13 cellular contexts compared by ENCODE assay signal in the genomic region with DNA sequence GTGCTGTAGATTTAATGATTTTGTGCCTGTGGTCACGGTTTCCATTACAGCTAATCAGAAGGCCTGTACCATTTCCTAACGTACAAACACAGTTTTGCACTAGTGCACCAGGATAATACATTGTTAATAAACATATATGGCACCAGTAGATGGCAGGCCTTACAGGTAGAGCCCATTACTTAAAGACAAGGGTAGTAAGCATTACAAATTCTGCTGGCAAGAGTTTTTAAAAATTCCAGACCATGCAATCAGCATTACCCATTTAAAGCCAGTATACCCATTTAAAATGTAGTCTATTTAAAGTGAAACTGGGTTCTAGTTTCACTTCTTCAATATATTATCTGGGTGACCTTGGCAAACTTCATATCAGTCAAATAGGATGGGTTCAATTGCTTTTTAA.
A peak's percentile ranks its signal among the peaks of the same experiment; 100 is the strongest.
DNase-seq lines count a peak whose midpoint lies in the region; ATAC-seq and TF ChIP-seq lines count a peak whose summit lies in the region.
"Had no signal": no experiment of that assay in that cellular context is flagged by ENCODE, and none has a peak within 500 bp of the region (broad histone marks: within the 10 kb centered on the region; RNA-seq: fewer than 3 reads in every experiment).

No MANE protein-coding gene starts in this region.

- DNase-seq in NCI-H146 (lab: John Stamatoyannopoulos, UW), result peak; percentile 43
- no peak for DNase-seq in ascending aorta (ENCODE audit: low spot score in 2 of 2)
- no peak for DNase-seq in stimulated activated CD4-positive, alpha-beta T cell treated with anti-CD3 and anti-CD28 coated beads, Interleukin-4, amount 100 ng/mL, for 4 hours
- DNase-seq in stimulated activated CD4-positive, alpha-beta T cell treated with anti-CD3 and anti-CD28 coated beads, Interleukin-15, amount 100 ng/mL, for 24 hours, result no peak
- no peak for DNase-seq in HFFc6
- DNase-seq: activated CD4-positive, alpha-beta T cell treated with anti-CD3 and anti-CD28 coated beads for 48 hours; activated naive CD8-positive, alpha-beta T cell treated with anti-CD3 and anti-CD28 coated beads, Interleukin-2, amount 10 ng/mL, durations not matched to agents 7 days and 5 days; NCI-H1930; stimulated activated naive CD4-positive, alpha-beta T cell treated with Interleukin-2 at 50 U/mL for 16 hours had no signal

- TF ChIP-seq CTCF in GM12875 (IDR thresholded peaks at IDR 0.05; ENCODE audit: borderline replicate concordance, insufficient read depth, low read depth, low read length) (0 out of 2 replicates have a peak, but pooled peaks have one; percentile 4), ascending aorta (IDR thresholded peaks at IDR 0.05) (no peak), HFFc6 (IDR thresholded peaks at IDR 0.05) (no peak)

- no peaks in the 10 kb centered on the region for H3K4me1 ChIP-seq in ascending aorta

- no peaks in the 10 kb centered on the region for H3K4me1 Mint-ChIP-seq in HFFc6 (ENCODE audit: low read depth)
- H3K4me1 Mint-ChIP-seq: activated naive CD8-positive, alpha-beta T cell treated with anti-CD3 and anti-CD28 coated beads, Interleukin-2, amount 10 ng/mL, durations not matched to agents 7 days and 5 days had no signal

- no peaks in the 10 kb centered on the region for H3K27me3 ChIP-seq in ascending aorta

- H3K9me3 Mint-ChIP-seq in HFFc6, result no peaks in the 10 kb centered on the region; the same call in 1 of the 2 replicates
- H3K9me3 Mint-ChIP-seq: activated naive CD8-positive, alpha-beta T cell treated with anti-CD3 and anti-CD28 coated beads, Interleukin-2, amount 10 ng/mL, durations not matched to agents 7 days and 5 days had no signal

- H3K36me3 ChIP-seq in ascending aorta, result no peaks in the 10 kb centered on the region

- no peak overlapping the region for H3K4me3 Mint-ChIP-seq in HFFc6
- H3K4me3 Mint-ChIP-seq: activated naive CD8-positive, alpha-beta T cell treated with anti-CD3 and anti-CD28 coated beads, Interleukin-2, amount 10 ng/mL, durations not matched to agents 7 days and 5 days had no signal

- no peak overlapping the region for H3K27ac ChIP-seq in ascending aorta

- no peak overlapping the region for H3K4me3 ChIP-seq in GM12875 (ENCODE audit: low read depth, low read length)
- no peak overlapping the region for H3K4me3 ChIP-seq in ascending aorta
- H3K4me3 ChIP-seq: smooth muscle cell had no signal

- intact Hi-C loops in ascending aorta (cut with DNase I), result no loop called here

- no peaks in the 10 kb centered on the region for H3K36me3 Mint-ChIP-seq in HFFc6 (ENCODE audit: low read depth)
- H3K36me3 Mint-ChIP-seq: activated naive CD8-positive, alpha-beta T cell treated with anti-CD3 and anti-CD28 coated beads, Interleukin-2, amount 10 ng/mL, durations not matched to agents 7 days and 5 days had no signal

- no peak overlapping the region for H3K27ac Mint-ChIP-seq in HFFc6
- H3K27ac Mint-ChIP-seq: activated naive CD8-positive, alpha-beta T cell treated with anti-CD3 and anti-CD28 coated beads, Interleukin-2, amount 10 ng/mL, durations not matched to agents 7 days and 5 days had no signal

- ATAC-seq in GM19438 (IDR thresholded peaks at IDR 0.05; ENCODE audit: low read depth, unreplicated experiment) (peak; percentile 66), HG02943 (IDR thresholded peaks at IDR 0.05; ENCODE audit: low read depth, unreplicated experiment) (peak; percentile 73)

- no peaks in the 10 kb centered on the region for H3K27me3 Mint-ChIP-seq in HFFc6 (ENCODE audit: insufficient read depth)

- no peaks in the 10 kb centered on the region for H3K9me3 ChIP-seq in ascending aorta
